1 cellular context compared by ENCODE assay signal in the genomic region with DNA sequence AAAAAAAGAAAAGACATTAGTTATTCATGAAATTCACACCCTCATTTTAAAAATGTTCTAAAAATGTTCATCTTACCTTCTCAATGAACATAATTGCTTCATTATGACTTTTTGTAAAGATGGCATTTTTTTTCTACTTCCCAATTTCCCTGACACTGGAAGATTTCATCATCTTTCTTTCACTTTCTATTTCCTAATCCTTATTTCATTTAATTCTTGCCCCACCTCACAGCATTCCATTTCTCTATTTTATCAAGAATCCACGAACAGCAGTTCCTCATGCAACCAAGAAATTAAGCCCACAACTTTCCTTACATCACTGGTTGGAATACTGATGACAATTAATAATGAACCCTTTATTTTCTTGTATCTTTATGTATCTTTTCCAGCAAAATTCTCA.
TF ChIP-seq lines count a peak whose summit lies in the region.

No MANE protein-coding gene starts in this region.

TF ChIP-seq in HepG2, 621 proteins besides CTCF, POLR2A, EP300 and RAD21:
- TF ChIP-seq MTF1 (CRISPR knock-in tag; IDR thresholded peaks at IDR 0.05) (no peak), ATF7 (IDR thresholded peaks at IDR 0.05) (0 out of 2 replicates have a peak, but pooled peaks have one; percentile 20), ATF7 (CRISPR knock-in tag; IDR thresholded peaks at IDR 0.05) (no peak), AHDC1 (CRISPR knock-in tag; IDR thresholded peaks at IDR 0.05; ENCODE audit: borderline replicate concordance) (no peak), ZSCAN12 (CRISPR knock-in tag; IDR thresholded peaks at IDR 0.05) (no peak), CEBPB (IDR thresholded peaks at IDR 0.05; ENCODE audit: borderline replicate concordance, low read depth, low read length) (peak; percentile 51; the same call in 1 of the 2 replicates), PAXIP1 (CRISPR knock-in tag; conservative IDR thresholded peaks at IDR 0.05) (no peak), MAF1 (CRISPR knock-in tag; IDR thresholded peaks at IDR 0.05; ENCODE audit: borderline replicate concordance) (no peak)
- TF ChIP-seq, protein P1, sequence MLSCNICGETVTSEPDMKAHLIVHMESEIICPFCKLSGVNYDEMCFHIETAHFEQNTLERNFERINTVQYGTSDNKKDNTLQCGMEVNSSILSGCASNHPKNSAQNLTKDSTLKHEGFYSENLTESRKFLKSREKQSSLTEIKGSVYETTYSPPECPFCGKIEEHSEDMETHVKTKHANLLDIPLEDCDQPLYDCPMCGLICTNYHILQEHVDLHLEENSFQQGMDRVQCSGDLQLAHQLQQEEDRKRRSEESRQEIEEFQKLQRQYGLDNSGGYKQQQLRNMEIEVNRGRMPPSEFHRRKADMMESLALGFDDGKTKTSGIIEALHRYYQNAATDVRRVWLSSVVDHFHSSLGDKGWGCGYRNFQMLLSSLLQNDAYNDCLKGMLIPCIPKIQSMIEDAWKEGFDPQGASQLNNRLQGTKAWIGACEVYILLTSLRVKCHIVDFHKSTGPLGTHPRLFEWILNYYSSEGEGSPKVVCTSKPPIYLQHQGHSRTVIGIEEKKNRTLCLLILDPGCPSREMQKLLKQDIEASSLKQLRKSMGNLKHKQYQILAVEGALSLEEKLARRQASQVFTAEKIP (CRISPR knock-in tag; IDR thresholded peaks at IDR 0.05; ENCODE audit: borderline replicate concordance), result no peak
